ENCODE assay signal across 8 cellular contexts in the genomic region with DNA sequence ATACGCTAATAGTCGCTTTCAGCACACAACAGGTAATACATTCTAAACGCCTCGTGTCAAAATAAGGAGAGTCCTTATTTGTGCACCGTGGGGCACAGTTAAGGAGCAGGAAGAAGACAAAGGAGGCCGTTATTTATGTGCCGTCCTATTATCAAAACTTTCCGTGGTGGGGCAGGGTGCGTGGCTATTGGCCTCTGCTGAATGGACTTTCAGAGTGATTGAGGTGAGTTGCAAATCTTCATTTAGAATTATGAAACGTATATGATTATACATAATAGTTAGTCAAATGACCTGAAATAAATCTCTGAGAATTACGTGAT. TPM values are rescaled to one million over a fixed set of nuclear protein-coding genes. Genes with fewer than 3 reads are reported as not detected.
A peak's percentile ranks its signal among the peaks of the same experiment; 100 is the strongest.
DNase-seq lines count a peak whose midpoint lies in the region; ATAC-seq, FAIRE-seq and TF ChIP-seq lines count a peak whose summit lies in the region.

No MANE protein-coding gene starts in this region.

- peaks cover 3% of the 10 kb centered on the region for H3K23me2 ChIP-seq in H1 (ENCODE audit: low read depth, low read length)

- FAIRE-seq in H1 (lab: Jason Lieb, UNC) (no peak), GM12891 (lab: Jason Lieb, UNC) (no peak)

- peak overlapping the region; percentile 74 for H3K4me2 ChIP-seq in HCT116 (ENCODE audit: low read length)
- peak overlapping the region; percentile 65 to 85 for H3K4me2 ChIP-seq in H1 (ENCODE audit: insufficient read depth in 1 of 2, low read depth in 2 of 2, low read length in 2 of 2)

- no peak overlapping the region for H3K14ac ChIP-seq in H1 (ENCODE audit: insufficient read length)

- no peak for TF ChIP-seq POLR2A in HCT116 (IDR thresholded peaks at IDR 0.05; ENCODE audit: borderline replicate concordance, extremely low read depth, insufficient read depth, insufficient read length)
- TF ChIP-seq POLR2A in H1 (IDR thresholded peaks at IDR 0.05; ENCODE audit: control extremely low read depth in 1 of 2, low read depth in 2 of 2, low read length in 2 of 2), result no peak
- TF ChIP-seq POLR2A in GM12891 (IDR thresholded peaks at IDR 0.05; ENCODE audit: low read depth, low read length), result no peak

- H3K18ac ChIP-seq in H1 (ENCODE audit: extremely low read depth, low read length), result no peak overlapping the region

- no peak overlapping the region for H2BK120ac ChIP-seq in H1 (replicated peaks; ENCODE audit: low read depth, low read length)

- peaks cover 7% of the 10 kb centered on the region; the same call in 1 of the 2 replicates for H4K20me1 ChIP-seq in HCT116 (ENCODE audit: insufficient read depth)
- H4K20me1 ChIP-seq in H1 (replicated peaks in 1 of 2; ENCODE audit: control insufficient read depth in 1 of 2, insufficient read depth in 2 of 2, low read length in 2 of 2), result no peaks in the 10 kb centered on the region

- peaks cover 31% of the 10 kb centered on the region for H3K4me1 Mint-ChIP-seq in CD4-positive, alpha-beta T cell (ENCODE audit: low read depth)
- H3K4me1 Mint-ChIP-seq in T-cell, result peaks cover 34 to 42% (median 38%) of the 10 kb centered on the region in 3 donors
- H3K4me1 Mint-ChIP-seq in naive thymus-derived CD8-positive, alpha-beta T cell, result peaks cover 14 to 47% (median 38%) of the 10 kb centered on the region in 4 donors

- H3K27ac Mint-ChIP-seq in CD4-positive, alpha-beta T cell, result peak overlapping the region; percentile 95
- peak overlapping the region; percentile 80 to 96 for H3K27ac Mint-ChIP-seq in T-cell
- peak overlapping the region; percentile 85 to 97 (median 96) for H3K27ac Mint-ChIP-seq in naive thymus-derived CD8-positive, alpha-beta T cell

- H4K91ac ChIP-seq in H1 (replicated peaks; ENCODE audit: insufficient read length, low read length), result peak overlapping the region; percentile 13

- POLR2A ChIA-PET in CD4-positive, alpha-beta T cell (lab: Charles Lee), result interaction anchor here (1.2 to 2.9 kb wide), 4 partner anchors 13 to 108 kb away, joined by 4 to 66 read pairs (median 9); a partner anchor contains a TSS
- POLR2A ChIA-PET in HCT116 (lab: Charles Lee) (interaction anchor here (0.9 kb wide), 1 partner anchor 58 kb away, joined by 3 read pairs; a partner anchor contains a TSS), T-cell (lab: Charles Lee) (interaction anchor here in 1 of 2 donors (0.5 to 0.8 kb wide), 2 partner anchors 475 to 1791 kb away, joined by 3 read pairs; a partner anchor contains a TSS), H1 (lab: Charles Lee; ENCODE audit: partially characterized antibody) (interaction anchor here (0.7 to 1.8 kb wide), 6 partner anchors 10 to 108 kb away, joined by 3 to 12 read pairs (median 4); a partner anchor contains a TSS)
- POLR2A ChIA-PET in naive thymus-derived CD8-positive, alpha-beta T cell (lab: Charles Lee), result interaction anchor here (0.8 to 1.7 kb wide), 4 partner anchors 27 to 105 kb away, joined by 4 to 37 read pairs (median 19); a partner anchor contains a TSS

- H3K9me3 ChIP-seq in CD4-positive, alpha-beta T cell (ENCODE audit: control insufficient read depth, low read length), result no peaks in the 10 kb centered on the region
- H3K9me3 ChIP-seq in HCT116 (ENCODE audit: control insufficient read depth in 1 of 2, insufficient read depth in 1 of 2, low read depth in 1 of 2, low read length in 2 of 2), result no peaks in the 10 kb centered on the region
- H3K9me3 ChIP-seq in H1 (ENCODE audit: insufficient read depth in 2 of 2, low read depth in 1 of 2, low read length in 1 of 2), result no peaks in the 10 kb centered on the region

- RAD21 ChIA-PET in HCT116 (lab: Charles Lee; ENCODE audit: low non-redundant PET in 1 of 2, low total read pairs in 2 of 2, uncharacterized antibody in 2 of 2, unreplicated experiment in 2 of 2), result no interaction called here

- peak overlapping the region; percentile 87 for H3K27ac ChIP-seq in CD4-positive, alpha-beta T cell (ENCODE audit: low read depth, low read length)
- peak overlapping the region; percentile 93 for H3K27ac ChIP-seq in HCT116 (ENCODE audit: low read depth, low read length)
- H3K27ac ChIP-seq in H1 (ENCODE audit: low read depth, low read length), result peak overlapping the region; percentile 66; the same call in 1 of the 2 replicates

- H2AFZ ChIP-seq in HCT116 (ENCODE audit: low read depth, low read length, poor library complexity, severe bottlenecking) (no peak overlapping the region), H1 (ENCODE audit: low read length) (0 out of 2 replicates have a peak overlapping the region, but pooled peaks have one; percentile 37)

- H3K9me3 Mint-ChIP-seq in CD4-positive, alpha-beta T cell, result no peaks in the 10 kb centered on the region
- no peaks in the 10 kb centered on the region for H3K9me3 Mint-ChIP-seq in T-cell
- no peaks in the 10 kb centered on the region for H3K9me3 Mint-ChIP-seq in naive thymus-derived CD8-positive, alpha-beta T cell

- TF ChIP-seq RAD21 in HCT116 (IDR thresholded peaks at IDR 0.05; ENCODE audit: low read depth) (no peak), H1 (IDR thresholded peaks at IDR 0.05 in 1 of 2, conservative IDR thresholded peaks at IDR 0.05 in 1 of 2; ENCODE audit: low read depth in 2 of 2, low read length in 2 of 2) (no peak)

- no peak overlapping the region for H3K56ac ChIP-seq in H1 (replicated peaks; ENCODE audit: insufficient read length, low read depth, low read length)

- H3K36me3 ChIP-seq in HCT116 (ENCODE audit: control insufficient read depth in 1 of 2, insufficient read depth in 2 of 2, low read length in 2 of 2), result peaks cover 0 to 3% of the 10 kb centered on the region in 2 experiments; a peak in 1 of 4 replicates
- H3K36me3 ChIP-seq in H1 (ENCODE audit: control insufficient read depth in 2 of 4, insufficient read depth in 4 of 4, low read length in 3 of 4), result peaks cover 0 to 3% (median 0%) of the 10 kb centered on the region in 4 experiments; a peak in 1 of 8 replicates

- H3K79me2 ChIP-seq in HCT116 (ENCODE audit: insufficient read depth, low read length), result peaks cover 52% of the 10 kb centered on the region
- no peaks in the 10 kb centered on the region; a peak in 1 of 4 replicates for H3K79me2 ChIP-seq in H1 (ENCODE audit: control insufficient read depth in 1 of 2, insufficient read depth in 2 of 2, low read length in 2 of 2)

- no peaks in the 10 kb centered on the region for H3K79me1 ChIP-seq in H1 (ENCODE audit: low read depth, low read length)

- no peak overlapping the region for H2BK15ac ChIP-seq in H1 (ENCODE audit: low read length)

- H2BK20ac ChIP-seq in H1 (ENCODE audit: low read length), result no peak overlapping the region

- no peak overlapping the region for H4K5ac ChIP-seq in H1 (ENCODE audit: insufficient read length, low read depth, low read length)

- peak; percentile 11 for ATAC-seq in CD4-positive, alpha-beta T cell (ENCODE audit: poor library complexity)
- no peak for ATAC-seq in HCT116
- peak in 1 of 4 experiments; percentile 7 for ATAC-seq in T-cell (replicated peaks in 1 of 4)
- no peak for ATAC-seq in naive thymus-derived CD8-positive, alpha-beta T cell
- no peak for ATAC-seq in HG03565 (IDR thresholded peaks at IDR 0.05; ENCODE audit: unreplicated experiment)

- peak overlapping the region; percentile 98 for H3K9ac ChIP-seq in HCT116 (ENCODE audit: low read length)
- H3K9ac ChIP-seq in H1 (replicated peaks in 1 of 4; ENCODE audit: extremely low read depth in 1 of 4, low read depth in 3 of 4, low read length in 3 of 4), result peak overlapping the region; percentile 79 to 97 (median 80)

- H3K4me3 ChIP-seq in HCT116 (replicated peaks in 1 of 2; ENCODE audit: low read depth in 1 of 2, low read length in 2 of 2) (peak overlapping the region; percentile 76 to 96), H1 (ENCODE audit: extremely low read depth in 1 of 4, insufficient read depth in 2 of 4, low read depth in 3 of 4, low read length in 4 of 4) (peak overlapping the region; percentile 62 to 88 (median 72))

- H3K4me1 ChIP-seq in HCT116 (ENCODE audit: control insufficient read depth in 1 of 2, insufficient read depth in 2 of 2, low read length in 2 of 2) (peaks cover 40 to 62% of the 10 kb centered on the region in 2 experiments), H1 (replicated peaks in 1 of 4; ENCODE audit: control insufficient read depth in 3 of 4, insufficient read depth in 4 of 4, low read length in 3 of 4) (no peaks in the 10 kb centered on the region)

- peaks cover 32% of the 10 kb centered on the region for H3K36me3 Mint-ChIP-seq in CD4-positive, alpha-beta T cell (ENCODE audit: low read depth)
- H3K36me3 Mint-ChIP-seq in T-cell, result peaks cover 7% of the 10 kb centered on the region
- H3K36me3 Mint-ChIP-seq in naive thymus-derived CD8-positive, alpha-beta T cell, result peaks cover 0 to 17% (median 0%) of the 10 kb centered on the region in 3 donors

- TF ChIP-seq CTCF in CD4-positive, alpha-beta T cell (IDR thresholded peaks at IDR 0.05), result no peak
- TF ChIP-seq CTCF in HCT116 (IDR thresholded peaks at IDR 0.05 in 2 of 3, conservative IDR thresholded peaks at IDR 0.05 in 1 of 3; ENCODE audit: borderline replicate concordance in 1 of 3, insufficient read depth in 1 of 3, low read depth in 2 of 3, low read length in 2 of 3), result no peak
- no peak for TF ChIP-seq CTCF in H1 (IDR thresholded peaks at IDR 0.05; ENCODE audit: control extremely low read depth in 1 of 3, insufficient read depth in 1 of 3, low read depth in 1 of 3, low read length in 3 of 3)

- WGBS in H1 (ENCODE audit: extremely low coverage in 1 of 2, insufficient coverage in 1 of 2, insufficient read length in 1 of 2, insufficient replicate concordance in 2 of 2, low coverage in 1 of 2, low lambda C conversion rate in 2 of 2, missing lambda C conversion rate in 1 of 2), 2 experiments, result 8% methylated on average over 11 of the region's 11 CpGs; no CpG with 5 or more reads in 1 of the 2 experiments

- TSS peak; percentile 74 for BruUV-seq in HCT116 (replicated peaks; lab: Mats Ljungman, UMichigan)

- H2BK5ac ChIP-seq in H1 (ENCODE audit: low read depth, low read length), result no peak overlapping the region

- CTCF ChIA-PET in CD4-positive, alpha-beta T cell (lab: Charles Lee), result no interaction called here
- CTCF ChIA-PET in HCT116 (lab: Charles Lee) (no interaction called here), T-cell (lab: Charles Lee) (interaction anchor here in 1 of 2 donors (1.4 kb wide), 1 partner anchor 58 kb away, joined by 6 read pairs; no protein-coding TSS in a partner anchor), H1 (lab: Charles Lee; ENCODE audit: partially characterized antibody) (interaction anchor here (0.9 kb wide), 1 partner anchor 39 kb away, joined by 3 read pairs; no protein-coding TSS in a partner anchor)

- no peaks in the 10 kb centered on the region for H3K27me3 ChIP-seq in CD4-positive, alpha-beta T cell (ENCODE audit: control insufficient read depth, insufficient read depth, low read length)
- H3K27me3 ChIP-seq in HCT116 (ENCODE audit: insufficient read depth, low read length) (no peaks in the 10 kb centered on the region), H1 (replicated peaks in 1 of 4; ENCODE audit: control insufficient read depth in 3 of 4, extremely low read depth in 1 of 4, insufficient read depth in 3 of 4, low read length in 3 of 4) (no peaks in the 10 kb centered on the region)

- H3K23ac ChIP-seq in H1 (ENCODE audit: insufficient read length), result no peak overlapping the region

- no peaks in the 10 kb centered on the region for H3K9me2 ChIP-seq in HCT116 (ENCODE audit: insufficient read depth)

- no peak overlapping the region for H2BK12ac ChIP-seq in H1 (ENCODE audit: low read depth, low read length)

- H3K4me3 Mint-ChIP-seq in CD4-positive, alpha-beta T cell, result peak overlapping the region; percentile 86
- H3K4me3 Mint-ChIP-seq in T-cell, result peak overlapping the region; percentile 81 to 93 (median 92)
- peak overlapping the region; percentile 86 to 95 (median 90) for H3K4me3 Mint-ChIP-seq in naive thymus-derived CD8-positive, alpha-beta T cell

- intact Hi-C loops in CD4-positive, alpha-beta T cell (cut with DNase I, micrococcal nuclease), result loop anchor here (1.0 to 10.0 kb wide), 8 partner anchors 27 to 622 kb away; a partner anchor contains a TSS
- intact Hi-C loops in HCT116 (cut with micrococcal nuclease), result no loop called here

- no peak overlapping the region for H4K8ac ChIP-seq in H1 (ENCODE audit: extremely low read depth, insufficient read depth, low read length)

- H3K27me3 Mint-ChIP-seq in CD4-positive, alpha-beta T cell, result no peaks in the 10 kb centered on the region
- H3K27me3 Mint-ChIP-seq in T-cell, result no peaks in the 10 kb centered on the region
- no peaks in the 10 kb centered on the region for H3K27me3 Mint-ChIP-seq in naive thymus-derived CD8-positive, alpha-beta T cell

- TF ChIP-seq EP300 in H1 (IDR thresholded peaks at IDR 0.05; ENCODE audit: borderline replicate concordance in 1 of 2, low read depth in 2 of 2, low read length in 2 of 2), result no peak

- no peak overlapping the region for H2AK5ac ChIP-seq in H1 (ENCODE audit: low read depth, low read length)

- H3K4ac ChIP-seq in H1 (replicated peaks; ENCODE audit: insufficient read length, low read depth, low read length), result no peak overlapping the region

- DNase-seq in CD4-positive, alpha-beta T cell, result no peak
- DNase-seq in HCT116 (ENCODE audit: low read depth, low spot score), result no peak
- DNase-seq in T-cell, result peak in 1 of 34 experiments; percentile 1
- DNase-seq in H1 (ENCODE audit: low read depth in 1 of 2, low spot score in 2 of 2), result no peak
- DNase-seq in naive thymus-derived CD8-positive, alpha-beta T cell, result no peak
- DNase-seq in GM12891 (ENCODE audit: insufficient read length, low spot score), result no peak
- no peak for DNase-seq in COLO668 (lab: John Stamatoyannopoulos, UW; ENCODE audit: unreplicated experiment)

RNA-seq across cellular contexts. Expression of a gene that starts 0.8 kb away (rescaled TPM):
- 10 to 100 TPM; 34.6 to 36.5 TPM for total RNA-seq in CD4-positive, alpha-beta T cell
- total RNA-seq in HCT116 (2021; ENCODE audit: unreplicated experiment), result 46.9 TPM
- polyA plus RNA-seq in HCT116 (2012), result 15.8 and 24.7 TPM in 2 replicates
- total RNA-seq in T-cell, result 10 to 100 TPM; 23.0 to 34.9 (median 29.0) TPM
- 19.6 and 20.2 TPM in 2 replicates for total RNA-seq in H1 (2021; fragmentation: NEBNext Ultra II Directional; extraction: Animal tissue kit (Norgen Biotek cat#: 25700))
- 6.0 and 11.1 TPM in 2 replicates for polyA plus RNA-seq in H1 (2011; rRNA removed)
- 10.3 TPM for polyA plus RNA-seq in H1 (2011; cell fraction: cytosol; rRNA removed)
- 8.6 TPM for polyA plus RNA-seq in H1 (2011; cell fraction: nucleus; rRNA removed)
- 10.9 to 13.2 TPM (median 11.8 TPM) in 4 replicates for polyA plus RNA-seq in H1 (2012, experiment 1 of 2)
- 3.1 TPM for polyA plus RNA-seq in H1 (2012, experiment 2 of 2)
- 16.2 TPM for polyA plus RNA-seq in H1 (2013, experiment 1 of 2)
- polyA plus RNA-seq in H1 (2013, experiment 2 of 2), result 14.3 TPM
- polyA minus RNA-seq in H1 (2011; rRNA and poly(A)+ RNA removed), result 14.7 and 25.3 TPM in 2 replicates
- 8.1 TPM for polyA minus RNA-seq in H1 (2011; cell fraction: cytosol; rRNA and poly(A)+ RNA removed)
- 25.6 TPM for polyA minus RNA-seq in H1 (2011; cell fraction: nucleus; rRNA and poly(A)+ RNA removed)
- 10 to 100 TPM; 39.8 to 41.7 TPM for total RNA-seq in naive thymus-derived CD8-positive, alpha-beta T cell
- 1 to 10 TPM; 6.6 to 9.4 (median 9.2) TPM for polyA plus RNA-seq in naive thymus-derived CD8-positive, alpha-beta T cell
- polyA plus RNA-seq in GM12891 (2012; ENCODE audit: low read depth, missing spikeins), result 11.7 TPM

RNA-seq across cellular contexts. Expression of a gene that starts 27.6 kb away (rescaled TPM):
- 10 to 100 TPM; 19.6 to 20.0 TPM for total RNA-seq in CD4-positive, alpha-beta T cell
- 17.8 TPM for total RNA-seq in HCT116 (2021; ENCODE audit: unreplicated experiment)
- polyA plus RNA-seq in HCT116 (2012), result 16.7 and 18.4 TPM in 2 replicates
- 10 to 100 TPM; 25.5 to 49.1 (median 38.4) TPM for total RNA-seq in T-cell
- total RNA-seq in H1 (2021; fragmentation: NEBNext Ultra II Directional; extraction: Animal tissue kit (Norgen Biotek cat#: 25700)), result 30.8 and 34.5 TPM in 2 replicates
- 20.1 and 22.8 TPM in 2 replicates for polyA plus RNA-seq in H1 (2011; rRNA removed)
- polyA plus RNA-seq in H1 (2011; cell fraction: cytosol; rRNA removed), result 27.2 TPM
- 34.6 TPM for polyA plus RNA-seq in H1 (2011; cell fraction: nucleus; rRNA removed)
- 28.8 to 35.9 TPM (median 32.2 TPM) in 4 replicates for polyA plus RNA-seq in H1 (2012, experiment 1 of 2)
- polyA plus RNA-seq in H1 (2012, experiment 2 of 2), result 23.7 TPM
- 46.3 TPM for polyA plus RNA-seq in H1 (2013, experiment 1 of 2)
- 52.6 TPM for polyA plus RNA-seq in H1 (2013, experiment 2 of 2)
- polyA minus RNA-seq in H1 (2011; rRNA and poly(A)+ RNA removed), result 31.6 and 32.9 TPM in 2 replicates
- 16.2 TPM for polyA minus RNA-seq in H1 (2011; cell fraction: cytosol; rRNA and poly(A)+ RNA removed)
- 13.2 TPM for polyA minus RNA-seq in H1 (2011; cell fraction: nucleus; rRNA and poly(A)+ RNA removed)
- 10 to 100 TPM; 34.4 to 37.8 TPM for total RNA-seq in naive thymus-derived CD8-positive, alpha-beta T cell
- 10 to 100 TPM in 1 of 3 donors, 1 to 10 TPM in 2; 8.7 to 12.2 (median 9.1) TPM for polyA plus RNA-seq in naive thymus-derived CD8-positive, alpha-beta T cell
- polyA plus RNA-seq in GM12891 (2012; ENCODE audit: low read depth, missing spikeins), result 27.2 TPM

RNA-seq across cellular contexts. Expression of a gene that starts 58.3 kb away (rescaled TPM):
- total RNA-seq in CD4-positive, alpha-beta T cell, result 1 to 10 TPM; 5.2 to 5.8 TPM
- total RNA-seq in HCT116 (2021; ENCODE audit: unreplicated experiment) (10.9 TPM), T-cell (10 to 100 TPM in 4 of 5 donors, 1 to 10 TPM in 1; 9.2 to 15.3 (median 11.8) TPM)
- polyA plus RNA-seq in HCT116 (2012), result 5.0 and 8.9 TPM in 2 replicates
- total RNA-seq in H1 (2021; fragmentation: NEBNext Ultra II Directional; extraction: Animal tissue kit (Norgen Biotek cat#: 25700)), result 7.2 and 10.3 TPM in 2 replicates
- polyA plus RNA-seq in H1 (2011; rRNA removed), result 4.4 and 4.8 TPM in 2 replicates
- 6.5 TPM for polyA plus RNA-seq in H1 (2011; cell fraction: cytosol; rRNA removed)
- 3.4 TPM for polyA plus RNA-seq in H1 (2011; cell fraction: nucleus; rRNA removed)
- 5.4 to 7.1 TPM (median 5.9 TPM) in 4 replicates for polyA plus RNA-seq in H1 (2012, experiment 1 of 2)
- 4.8 TPM for polyA plus RNA-seq in H1 (2012, experiment 2 of 2)
- 6.6 TPM for polyA plus RNA-seq in H1 (2013, experiment 1 of 2)
- polyA plus RNA-seq in H1 (2013, experiment 2 of 2), result 6.5 TPM
- 3.3 and 5.1 TPM in 2 replicates for polyA minus RNA-seq in H1 (2011; rRNA and poly(A)+ RNA removed)
- polyA minus RNA-seq in H1 (2011; cell fraction: cytosol; rRNA and poly(A)+ RNA removed), result 5.1 TPM
- 5.4 TPM for polyA minus RNA-seq in H1 (2011; cell fraction: nucleus; rRNA and poly(A)+ RNA removed)
- 10 to 100 TPM; 15.1 to 15.2 TPM for total RNA-seq in naive thymus-derived CD8-positive, alpha-beta T cell
- 10 to 100 TPM; 10.6 to 12.4 (median 12.3) TPM for polyA plus RNA-seq in naive thymus-derived CD8-positive, alpha-beta T cell
- 4.9 TPM for polyA plus RNA-seq in GM12891 (2012; ENCODE audit: low read depth, missing spikeins)
